Comparison of ENCODE assay signal across 18 cellular contexts in the genomic region with DNA sequence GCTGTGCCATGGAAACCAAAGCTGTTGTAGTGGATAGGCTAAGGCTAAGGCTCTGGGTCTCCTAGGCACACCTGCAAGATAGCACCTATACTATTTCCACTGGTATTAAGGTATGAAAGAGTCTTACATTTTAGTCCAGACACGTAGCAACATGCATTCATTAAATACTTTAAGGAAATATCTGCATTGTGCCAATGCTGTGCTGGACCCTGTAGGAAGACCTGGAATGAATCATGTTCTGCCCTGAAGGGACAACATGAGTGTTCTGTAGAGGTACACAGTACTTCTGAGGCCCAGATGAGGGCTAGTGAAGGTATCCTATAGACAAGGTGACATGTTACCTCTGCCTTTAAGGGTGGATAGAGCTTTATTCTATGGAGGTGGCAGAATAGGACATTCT.
"Had no signal": no experiment of that assay in that cellular context is flagged by ENCODE, and none has a peak within 500 bp of the region (broad histone marks: within the 10 kb centered on the region; RNA-seq: fewer than 3 reads in every experiment).

No MANE protein-coding gene starts in this region.

- H3K4me3 ChIP-seq: cardiac muscle cell, heart right ventricle, spleen, tibial nerve had no signal

- H3K27me3 Mint-ChIP-seq: activated B cell treated with CpG ODN at 0.5 μM for 24 hours; activated CD4-positive, alpha-beta T cell treated with anti-CD3 and anti-CD28 coated beads, Interleukin-2, amount 10 ng/mL, durations not matched to agents 24 days and 14 days; activated naive CD8-positive, alpha-beta T cell treated with anti-CD3 and anti-CD28 coated beads, Interleukin-2, amount 10 ng/mL, durations not matched to agents 7 days and 5 days; natural killer cell treated with Interleukin-12 subunit alpha and Interleukin-12 subunit beta and Interleukin-15 and Interleukin-18, amount 100 ng/mL, for 72 hours; progenitor cell of endocrine pancreas; stimulated activated memory B cell treated with anti-CD40 and anti-IgM and Interleukin-4, amounts not matched to agents 10 μg/mL and 1 μg/mL and 100 μg/mL, for 72 hours had no signal

- H3K4me3 Mint-ChIP-seq: activated B cell treated with CpG ODN at 0.5 μM for 24 hours; activated CD4-positive, alpha-beta T cell treated with anti-CD3 and anti-CD28 coated beads, Interleukin-2, amount 10 ng/mL, durations not matched to agents 24 days and 14 days; activated naive CD8-positive, alpha-beta T cell treated with anti-CD3 and anti-CD28 coated beads, Interleukin-2, amount 10 ng/mL, durations not matched to agents 7 days and 5 days; stimulated activated memory B cell treated with anti-CD40 and anti-IgM and Interleukin-4, amounts not matched to agents 10 μg/mL and 1 μg/mL and 100 μg/mL, for 72 hours; T-helper 1 cell treated with Interleukin-12 subunit alpha and Interleukin-12 subunit beta and Interleukin-4 antibody, amounts not matched to agents 30 μg/mL and 1 μg/mL, for 36 hours had no signal

- H3K27ac Mint-ChIP-seq: activated CD4-positive, alpha-beta T cell treated with anti-CD3 and anti-CD28 coated beads, Interleukin-2, amount 10 ng/mL, durations not matched to agents 24 days and 14 days; activated naive CD8-positive, alpha-beta T cell treated with anti-CD3 and anti-CD28 coated beads, Interleukin-2, amount 10 ng/mL, durations not matched to agents 7 days and 5 days; progenitor cell of endocrine pancreas; T-helper 1 cell treated with Interleukin-12 subunit alpha and Interleukin-12 subunit beta and Interleukin-4 antibody, amounts not matched to agents 30 μg/mL and 1 μg/mL, for 36 hours had no signal

- H3K9me3 Mint-ChIP-seq: activated B cell treated with CpG ODN at 0.5 μM for 24 hours; activated CD4-positive, alpha-beta T cell treated with anti-CD3 and anti-CD28 coated beads, Interleukin-2, amount 10 ng/mL, durations not matched to agents 24 days and 14 days; activated naive CD8-positive, alpha-beta T cell treated with anti-CD3 and anti-CD28 coated beads, Interleukin-2, amount 10 ng/mL, durations not matched to agents 7 days and 5 days; natural killer cell treated with Interleukin-12 subunit alpha and Interleukin-12 subunit beta and Interleukin-15 and Interleukin-18, amount 100 ng/mL, for 72 hours; stimulated activated memory B cell treated with anti-CD40 and anti-IgM and Interleukin-4, amounts not matched to agents 10 μg/mL and 1 μg/mL and 100 μg/mL, for 72 hours; T-helper 1 cell treated with Interleukin-12 subunit alpha and Interleukin-12 subunit beta and Interleukin-4 antibody, amounts not matched to agents 30 μg/mL and 1 μg/mL, for 36 hours had no signal

- DNase-seq: activated B cell treated with CpG ODN at 0.5 μM for 24 hours; activated CD4-positive, alpha-beta T cell treated with anti-CD3 and anti-CD28 coated beads, Interleukin-2, amount 10 ng/mL, durations not matched to agents 24 days and 14 days; activated effector memory CD4-positive, alpha-beta T cell treated with Interleukin-2 at 50 U/mL for 16 hours; activated naive CD8-positive, alpha-beta T cell treated with anti-CD3 and anti-CD28 coated beads, Interleukin-2, amount 10 ng/mL, durations not matched to agents 7 days and 5 days; aorta; cortex of kidney; heart right ventricle; nucleus accumbens; spleen; stimulated activated CD4-positive, alpha-beta T cell treated with anti-CD3 and anti-CD28 coated beads, Interleukin-1b, Interleukin-23, amount 100 ng/mL, for 48 hours had no signal

- ATAC-seq: heart right ventricle; natural killer cell treated with Interleukin-12 subunit alpha and Interleukin-12 subunit beta and Interleukin-15 and Interleukin-18, amount 100 ng/mL, for 72 hours; sciatic nerve; SK-N-SH treated with all-trans-retinoic acid at 6 μM for 48 hours; stimulated activated memory B cell treated with anti-CD40 and anti-IgM and Interleukin-4, amounts not matched to agents 10 μg/mL and 1 μg/mL and 100 μg/mL, for 72 hours had no signal

- H3K27me3 ChIP-seq: cardiac muscle cell, heart right ventricle, spleen, tibial nerve had no signal

- H3K9me3 ChIP-seq: heart right ventricle, spleen, tibial nerve had no signal

- H3K27ac ChIP-seq: cardiac muscle cell, tibial nerve had no signal
